Comparison of ENCODE assay signal across 12 cellular contexts in the genomic region with DNA sequence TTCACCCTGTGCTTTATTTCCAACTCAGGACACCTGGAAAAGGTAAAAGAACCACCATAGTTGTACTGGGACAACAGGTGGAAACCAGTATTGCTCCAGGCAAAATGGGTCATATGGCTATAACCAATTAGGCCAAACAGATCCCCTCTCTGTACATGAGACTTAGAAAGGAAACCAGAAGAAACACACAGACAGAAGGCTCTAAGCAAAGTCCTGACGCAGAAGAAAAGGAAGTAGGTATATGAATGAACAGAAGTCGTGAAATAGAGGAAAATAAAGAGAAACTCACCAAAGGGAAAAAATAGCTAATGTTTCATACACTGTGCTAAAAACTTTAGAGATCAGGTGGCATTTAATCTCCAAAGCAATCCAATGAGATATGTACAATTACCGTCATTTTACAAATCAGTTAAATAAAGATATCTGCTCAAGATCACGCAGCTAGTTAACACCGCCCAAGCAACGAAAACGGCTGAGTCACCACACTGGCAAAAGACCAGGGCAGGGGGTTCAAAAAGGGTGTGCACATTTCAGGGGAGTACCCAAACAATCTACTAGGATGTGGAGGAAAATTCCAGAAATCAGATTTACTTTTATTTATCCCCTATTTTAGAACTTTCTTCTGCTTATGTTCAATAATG.
DNase-seq lines count a peak whose midpoint lies in the region; ATAC-seq and TF ChIP-seq lines count a peak whose summit lies in the region.
"Had no signal": no experiment of that assay in that cellular context is flagged by ENCODE, and none has a peak within 500 bp of the region (broad histone marks: within the 10 kb centered on the region; RNA-seq: fewer than 3 reads in every experiment).

No MANE protein-coding gene starts in this region.

- H3K4me3 Mint-ChIP-seq in activated naive CD4-positive, alpha-beta T cell treated with anti-CD3 and anti-CD28 coated beads, Interleukin-2, amount 10 ng/mL, durations not matched to agents 7 days and 5 days, result no peak overlapping the region
- peak overlapping the region; percentile 22 to 51 for H3K4me3 Mint-ChIP-seq in stimulated activated naive CD8-positive, alpha-beta T cell treated with anti-CD3 and anti-CD28 coated beads, Interleukin-15, amount 100 ng/mL, for 72 hours
- H3K4me3 Mint-ChIP-seq: central memory CD8-positive, alpha-beta T cell had no signal

- H4K20me1 ChIP-seq in OCI-LY3 (ENCODE audit: insufficient read depth, low read length), result no peaks in the 10 kb centered on the region

- H3K27me3 ChIP-seq in OCI-LY3 (ENCODE audit: low read depth, low read length), result no peaks in the 10 kb centered on the region

- peak overlapping the region; percentile 79 for H3K9ac ChIP-seq in OCI-LY3 (ENCODE audit: low read length)

- peaks cover 66% of the 10 kb centered on the region for H3K4me1 ChIP-seq in OCI-LY3 (ENCODE audit: low read length)
- H3K4me1 ChIP-seq: prostate gland had no signal

- CTCF ChIA-PET in activated naive CD4-positive, alpha-beta T cell treated with anti-CD3 and anti-CD28 coated beads, Interleukin-2, amount 10 ng/mL, durations not matched to agents 7 days and 5 days (lab: Charles Lee), result no interaction called here
- CTCF ChIA-PET in GM10248 (lab: Yijun Ruan, JAX), result interaction anchor here (1.2 to 1.4 kb wide), 2 partner anchors 19 to 75 kb away, joined by 3 read pairs; no protein-coding TSS in a partner anchor

- H3K27me3 Mint-ChIP-seq in activated naive CD4-positive, alpha-beta T cell treated with anti-CD3 and anti-CD28 coated beads, Interleukin-2, amount 10 ng/mL, durations not matched to agents 7 days and 5 days, result no peaks in the 10 kb centered on the region
- H3K27me3 Mint-ChIP-seq in stimulated activated naive CD8-positive, alpha-beta T cell treated with anti-CD3 and anti-CD28 coated beads, Interleukin-15, amount 100 ng/mL, for 72 hours, result no peaks in the 10 kb centered on the region
- H3K27me3 Mint-ChIP-seq: central memory CD8-positive, alpha-beta T cell had no signal

- peak overlapping the region; percentile 82 for H3K4me2 ChIP-seq in OCI-LY3 (ENCODE audit: low read length)

- H3K27ac ChIP-seq in OCI-LY3 (ENCODE audit: low read length), result peak overlapping the region; percentile 95
- H3K27ac ChIP-seq: C4-2B, prostate gland had no signal

- peaks cover 17% of the 10 kb centered on the region for H3K36me3 ChIP-seq in OCI-LY3 (replicated peaks; ENCODE audit: low read depth, low read length)
- H3K36me3 ChIP-seq: prostate gland had no signal

- no peak overlapping the region for H2AFZ ChIP-seq in OCI-LY3 (ENCODE audit: low read depth, low read length)

- H3K27ac Mint-ChIP-seq in activated naive CD4-positive, alpha-beta T cell treated with anti-CD3 and anti-CD28 coated beads, Interleukin-2, amount 10 ng/mL, durations not matched to agents 7 days and 5 days, result peak overlapping the region; percentile 3
- H3K27ac Mint-ChIP-seq in stimulated activated naive CD8-positive, alpha-beta T cell treated with anti-CD3 and anti-CD28 coated beads, Interleukin-15, amount 100 ng/mL, for 72 hours, result peak overlapping the region; percentile 60 to 90

- ATAC-seq in HG02885 (IDR thresholded peaks at IDR 0.05; ENCODE audit: poor library complexity, unreplicated experiment), result peak; percentile 37
- no peak for ATAC-seq in stimulated activated naive CD8-positive, alpha-beta T cell treated with anti-CD3 and anti-CD28 coated beads, Interleukin-15, amount 100 ng/mL, for 72 hours

- H3K9me3 ChIP-seq in OCI-LY3 (ENCODE audit: insufficient read depth, low read length), result peaks cover 15% of the 10 kb centered on the region; the same call in 1 of the 2 replicates
- H3K9me3 ChIP-seq: prostate gland had no signal

- peaks cover 43% of the 10 kb centered on the region for H3K4me1 Mint-ChIP-seq in activated naive CD4-positive, alpha-beta T cell treated with anti-CD3 and anti-CD28 coated beads, Interleukin-2, amount 10 ng/mL, durations not matched to agents 7 days and 5 days
- H3K4me1 Mint-ChIP-seq in stimulated activated naive CD8-positive, alpha-beta T cell treated with anti-CD3 and anti-CD28 coated beads, Interleukin-15, amount 100 ng/mL, for 72 hours, result peaks cover 65% of the 10 kb centered on the region

- H3K9me3 Mint-ChIP-seq in activated naive CD4-positive, alpha-beta T cell treated with anti-CD3 and anti-CD28 coated beads, Interleukin-2, amount 10 ng/mL, durations not matched to agents 7 days and 5 days, result peaks cover 15% of the 10 kb centered on the region
- peaks cover 5 to 11% of the 10 kb centered on the region in 2 donors for H3K9me3 Mint-ChIP-seq in stimulated activated naive CD8-positive, alpha-beta T cell treated with anti-CD3 and anti-CD28 coated beads, Interleukin-15, amount 100 ng/mL, for 72 hours
- H3K9me3 Mint-ChIP-seq: central memory CD8-positive, alpha-beta T cell had no signal

- H3K36me3 Mint-ChIP-seq in activated naive CD4-positive, alpha-beta T cell treated with anti-CD3 and anti-CD28 coated beads, Interleukin-2, amount 10 ng/mL, durations not matched to agents 7 days and 5 days, result peaks cover 16% of the 10 kb centered on the region

- H3K79me2 ChIP-seq in OCI-LY3 (ENCODE audit: low read length), result peaks cover 56% of the 10 kb centered on the region

- H3K4me3 ChIP-seq in OCI-LY3 (ENCODE audit: low read length), result peak overlapping the region; percentile 63
- H3K4me3 ChIP-seq: prostate gland had no signal

- POLR2A ChIA-PET in GM10248 (lab: Yijun Ruan, JAX), result interaction anchor here (1.5 kb wide), 1 partner anchor 19 kb away, joined by 4 read pairs; no protein-coding TSS in a partner anchor

- DNase-seq in activated naive CD4-positive, alpha-beta T cell treated with anti-CD3 and anti-CD28 coated beads, Interleukin-2, amount 10 ng/mL, durations not matched to agents 7 days and 5 days, result no peak
- DNase-seq in activated naive CD4-positive, alpha-beta T cell treated with anti-CD3 and anti-CD28 coated beads, Interleukin-2, amount 50 U/mL, for 16 hours, result no peak
- DNase-seq in stimulated activated naive CD8-positive, alpha-beta T cell treated with anti-CD3 and anti-CD28 coated beads, Interleukin-15, amount 100 ng/mL, for 72 hours, result no peak
- DNase-seq in NCI-H187 (lab: John Stamatoyannopoulos, UW) (no peak), GM10248 (ENCODE audit: extremely low spot score) (no peak), ureter (ENCODE audit: low spot score) (no peak)
- DNase-seq: NCI-H187 treated with DMSO at 0.1 percent for 48 hours had no signal

- TF ChIP-seq CTCF in OCI-LY3 (IDR thresholded peaks at IDR 0.05; ENCODE audit: low read depth, low read length), result no peak
- TF ChIP-seq CTCF in GM10248 (IDR thresholded peaks at IDR 0.05; ENCODE audit: control extremely low read depth, extremely low read depth, low read depth, missing control alignments), result no peak
